In the genomic region with DNA sequence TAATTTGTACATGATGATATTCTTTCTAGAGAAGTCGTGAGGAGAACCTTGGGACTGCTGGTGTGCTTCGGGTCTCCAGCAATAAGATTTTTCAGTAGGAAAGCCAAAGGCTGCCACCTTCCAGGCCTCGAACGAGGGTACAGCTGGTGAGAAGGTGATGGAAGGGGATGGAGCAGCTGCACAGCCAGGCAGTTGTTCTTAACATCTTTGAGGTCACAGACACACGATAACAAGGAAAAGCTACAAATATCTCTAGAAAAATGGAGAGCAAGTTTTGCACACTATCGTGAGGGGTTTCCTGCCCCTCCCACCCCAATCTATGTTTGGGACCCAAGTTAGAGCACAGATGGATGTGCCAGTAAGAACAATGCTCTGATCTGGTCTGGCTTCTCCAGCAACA, we compare ENCODE assay signal across 17 cellular contexts.
"Had no signal": no experiment of that assay in that cellular context is flagged by ENCODE, and none has a peak within 500 bp of the region (broad histone marks: within the 10 kb centered on the region; RNA-seq: fewer than 3 reads in every experiment).

No MANE protein-coding gene starts in this region.

- H3K27ac Mint-ChIP-seq: nephron; stimulated activated naive B cell treated with anti-CD40 and anti-IgM and Interleukin-4, amounts not matched to agents 10 μg/mL and 1 μg/mL and 100 μg/mL, for 72 hours had no signal

- DNase-seq: activated CD4-positive, alpha-beta T cell treated with anti-CD3 and anti-CD28 coated beads, Interleukin-2, amount 50 U/mL, for 48 hours; activated gamma-delta T cell treated with Interleukin-2 at 50 U/mL for 16 hours; activated T-cell treated with anti-CD3 and anti-CD28 coated beads, Interleukin-2, amount 50 U/mL, for 72 hours; colonic mucosa; kidney; nucleus accumbens; sigmoid colon; stimulated activated naive B cell treated with anti-CD40 and anti-IgM and Interleukin-4, amounts not matched to agents 10 μg/mL and 1 μg/mL and 100 μg/mL, for 72 hours; transverse colon; uterus had no signal

- H3K9me3 ChIP-seq: ascending aorta, colonic mucosa, sigmoid colon, uterus had no signal

- H3K4me3 Mint-ChIP-seq: central memory CD8-positive, alpha-beta T cell; nephron; stimulated activated naive B cell treated with anti-CD40 and anti-IgM and Interleukin-4, amounts not matched to agents 10 μg/mL and 1 μg/mL and 100 μg/mL, for 72 hours had no signal

- H3K27me3 Mint-ChIP-seq: central memory CD8-positive, alpha-beta T cell; stimulated activated naive B cell treated with anti-CD40 and anti-IgM and Interleukin-4, amounts not matched to agents 10 μg/mL and 1 μg/mL and 100 μg/mL, for 72 hours had no signal

- H3K4me1 ChIP-seq: ascending aorta, colonic mucosa, uterus had no signal

- H3K27ac ChIP-seq: ascending aorta, colonic mucosa, sigmoid colon, SK-N-MC, transverse colon, uterus had no signal

- H3K27me3 ChIP-seq: ascending aorta, colonic mucosa, sigmoid colon, transverse colon, uterus had no signal

- H3K9me3 Mint-ChIP-seq: central memory CD8-positive, alpha-beta T cell had no signal

- H3K4me3 ChIP-seq: ascending aorta, colonic mucosa, lung, sigmoid colon, SK-N-MC, transverse colon, uterus had no signal

- ATAC-seq: activated CD4-positive, CD25-positive, alpha-beta regulatory T cell treated with anti-CD3 and anti-CD28 coated beads, Interleukin-2, amount 50 U/mL, for 24 hours; activated T-cell treated with anti-CD3 and anti-CD28 coated beads, Interleukin-2, amount 50 U/mL, for 72 hours; left lobe of liver; stimulated activated naive B cell treated with anti-CD40 and anti-IgM and Interleukin-4, amounts not matched to agents 10 μg/mL and 1 μg/mL and 100 μg/mL, for 72 hours had no signal

- H3K36me3 ChIP-seq: ascending aorta, colonic mucosa, sigmoid colon, transverse colon, uterus had no signal
